22 cellular contexts compared by ENCODE assay signal in the genomic region with DNA sequence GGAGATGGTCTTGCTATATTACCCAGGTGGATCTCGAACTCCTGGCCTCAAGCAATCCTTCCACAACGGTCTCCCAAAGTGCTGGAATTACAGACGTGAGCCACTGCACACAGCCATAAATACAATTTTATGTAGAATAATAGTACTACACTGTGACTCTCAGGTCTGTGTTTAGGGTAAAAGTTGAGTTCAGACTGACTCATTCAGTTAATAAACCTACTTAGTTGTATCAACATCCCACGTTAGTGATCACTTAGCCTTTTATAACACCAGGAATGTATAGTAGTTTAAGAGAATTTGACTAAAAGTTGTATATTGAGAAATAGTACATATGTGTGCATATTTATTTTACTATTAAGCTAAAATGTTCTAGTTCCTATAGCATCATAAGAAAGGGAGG.
"Had no signal": no experiment of that assay in that cellular context is flagged by ENCODE, and none has a peak within 500 bp of the region (broad histone marks: within the 10 kb centered on the region; RNA-seq: fewer than 3 reads in every experiment).

No MANE protein-coding gene starts in this region.

- ATAC-seq: effector memory CD8-positive, alpha-beta T cell; left lobe of liver; natural killer cell; right lobe of liver; stimulated activated naive B cell treated with anti-CD40 and anti-IgM and Interleukin-4, amounts not matched to agents 10 μg/mL and 1 μg/mL and 100 μg/mL, for 72 hours had no signal

- H3K36me3 Mint-ChIP-seq: natural killer cell had no signal

- H3K4me3 ChIP-seq: coronary artery, hepatocyte, lung, pancreas, right lobe of liver, suprapubic skin, thyroid gland, vagina had no signal

- FAIRE-seq: endometrium, frontal cortex, kidney, pancreas, small intestine had no signal

- H3K4me1 ChIP-seq: pancreas, right lobe of liver, suprapubic skin, vagina had no signal

- H3K9me3 ChIP-seq: pancreas, right lobe of liver, suprapubic skin, thyroid gland, vagina had no signal

- H2AFZ ChIP-seq: hepatocyte had no signal

- H3K27ac Mint-ChIP-seq: memory B cell; stimulated activated naive B cell treated with anti-CD40 and anti-IgM and Interleukin-4, amounts not matched to agents 10 μg/mL and 1 μg/mL and 100 μg/mL, for 72 hours; stimulated activated naive CD8-positive, alpha-beta T cell treated with anti-CD3 and anti-CD28 coated beads, Interleukin-15, Interleukin-2, amounts not matched to agents 100 ng/mL and 50 ng/mL, for 24 hours had no signal

- H3K4me3 Mint-ChIP-seq: effector memory CD8-positive, alpha-beta T cell; memory B cell; stimulated activated naive B cell treated with anti-CD40 and anti-IgM and Interleukin-4, amounts not matched to agents 10 μg/mL and 1 μg/mL and 100 μg/mL, for 72 hours; stimulated activated naive CD8-positive, alpha-beta T cell treated with anti-CD3 and anti-CD28 coated beads, Interleukin-15, Interleukin-2, amounts not matched to agents 100 ng/mL and 50 ng/mL, for 24 hours had no signal

- H3K4me1 Mint-ChIP-seq: memory B cell had no signal

- DNase-seq: dermis blood vessel endothelial cell; effector memory CD8-positive, alpha-beta T cell; kidney; natural killer cell; pancreas; right lobe of liver; small intestine; stimulated activated CD4-positive, alpha-beta T cell treated with anti-CD3 and anti-CD28 coated beads, Interleukin-15, amount 100 ng/mL, for 24 hours; stimulated activated CD4-positive, alpha-beta T cell treated with anti-CD3 and anti-CD28 coated beads, Interleukin-2, amount 100 ng/mL, for 48 hours; stimulated activated naive B cell treated with anti-CD40 and anti-IgM and Interleukin-4, amounts not matched to agents 10 μg/mL and 1 μg/mL and 100 μg/mL, for 72 hours; thyroid gland; trophoblast cell had no signal

- H3K27me3 ChIP-seq: hepatocyte, pancreas, right lobe of liver, suprapubic skin, thyroid gland, vagina had no signal

- H3K79me2 ChIP-seq: hepatocyte had no signal

- H3K27ac ChIP-seq: coronary artery, hepatocyte, pancreas, right lobe of liver, suprapubic skin, thyroid gland, vagina had no signal

- H3K36me3 ChIP-seq: pancreas, right lobe of liver, thyroid gland, vagina had no signal

- H3K27me3 Mint-ChIP-seq: effector memory CD8-positive, alpha-beta T cell; memory B cell; stimulated activated naive B cell treated with anti-CD40 and anti-IgM and Interleukin-4, amounts not matched to agents 10 μg/mL and 1 μg/mL and 100 μg/mL, for 72 hours; stimulated activated naive CD8-positive, alpha-beta T cell treated with anti-CD3 and anti-CD28 coated beads, Interleukin-15, Interleukin-2, amounts not matched to agents 100 ng/mL and 50 ng/mL, for 24 hours had no signal

- H3K4me2 ChIP-seq: hepatocyte had no signal

- H3K9me3 Mint-ChIP-seq: effector memory CD8-positive, alpha-beta T cell; memory B cell; natural killer cell; stimulated activated naive B cell treated with anti-CD40 and anti-IgM and Interleukin-4, amounts not matched to agents 10 μg/mL and 1 μg/mL and 100 μg/mL, for 72 hours; stimulated activated naive CD8-positive, alpha-beta T cell treated with anti-CD3 and anti-CD28 coated beads, Interleukin-15, Interleukin-2, amounts not matched to agents 100 ng/mL and 50 ng/mL, for 24 hours had no signal
